In genomic region chr19:1284293-1284978, GRCh38 we compare ENCODE assay signal across 1 cellular context.
TF ChIP-seq lines count a peak whose summit lies in the region.

No MANE protein-coding gene starts in this region.

TF ChIP-seq in HepG2, 621 proteins besides CTCF, POLR2A, EP300 and RAD21 (continued from another document and continues in another):
- no peak for TF ChIP-seq ZNF646 (CRISPR knock-in tag; IDR thresholded peaks at IDR 0.05)
- TF ChIP-seq ZNF143 (CRISPR knock-in tag; IDR thresholded peaks at IDR 0.05): peak; percentile 81
- TF ChIP-seq MBNL3 (CRISPR knock-in tag; conservative IDR thresholded peaks at IDR 0.05): no peak
- TF ChIP-seq ZNF660 (CRISPR knock-in tag; IDR thresholded peaks at IDR 0.05; ENCODE audit: borderline replicate concordance, low read depth): no peak
- no peak for TF ChIP-seq ZBTB42 (CRISPR knock-in tag; IDR thresholded peaks at IDR 0.05)
- TF ChIP-seq FIP1L1 (IDR thresholded peaks at IDR 0.05; ENCODE audit: borderline replicate concordance, insufficient read depth, low read depth, low read length): no peak
- no peak for TF ChIP-seq LBX2 (CRISPR knock-in tag; IDR thresholded peaks at IDR 0.05; ENCODE audit: borderline replicate concordance)
- no peak for TF ChIP-seq ZNF878 (CRISPR knock-in tag; IDR thresholded peaks at IDR 0.05)
- no peak for TF ChIP-seq IKZF5 (CRISPR knock-in tag; IDR thresholded peaks at IDR 0.05)
- TF ChIP-seq KLF15 (CRISPR knock-in tag; IDR thresholded peaks at IDR 0.05; ENCODE audit: borderline replicate concordance): no peak
- no peak for TF ChIP-seq NONO (IDR thresholded peaks at IDR 0.05)
- TF ChIP-seq NONO (CRISPR knock-in tag; conservative IDR thresholded peaks at IDR 0.05): 0 out of 2 replicates have a peak, but pooled peaks have one; percentile 14
- no peak for TF ChIP-seq RNF219 (CRISPR knock-in tag; IDR thresholded peaks at IDR 0.05)
- no peak for TF ChIP-seq ZNF441 (CRISPR knock-in tag; IDR thresholded peaks at IDR 0.05; ENCODE audit: borderline replicate concordance)
- no peak for TF ChIP-seq ZEB1 (IDR thresholded peaks at IDR 0.05; ENCODE audit: insufficient replicate concordance, low read depth)
- TF ChIP-seq ZNF883 (CRISPR knock-in tag; IDR thresholded peaks at IDR 0.05; ENCODE audit: not compliant biosample characterization): no peak
- no peak for TF ChIP-seq ZNF549 (CRISPR knock-in tag; IDR thresholded peaks at IDR 0.05)
- TF ChIP-seq ZNF800 (CRISPR knock-in tag; IDR thresholded peaks at IDR 0.05): no peak
- TF ChIP-seq ZNF234 (CRISPR knock-in tag; conservative IDR thresholded peaks at IDR 0.05): no peak
- no peak for TF ChIP-seq ZNF451 (CRISPR knock-in tag; IDR thresholded peaks at IDR 0.05)
- no peak for TF ChIP-seq SIX4 (CRISPR knock-in tag; IDR thresholded peaks at IDR 0.05)
- no peak for TF ChIP-seq MZF1 (CRISPR knock-in tag; IDR thresholded peaks at IDR 0.05; ENCODE audit: borderline replicate concordance)
- TF ChIP-seq NR2F1 (CRISPR knock-in tag; IDR thresholded peaks at IDR 0.05): no peak
- TF ChIP-seq SKIL (CRISPR knock-in tag; IDR thresholded peaks at IDR 0.05; ENCODE audit: borderline replicate concordance): peak; percentile 10; the same call in 1 of the 2 replicates
- no peak for TF ChIP-seq ZNF709 (CRISPR knock-in tag; IDR thresholded peaks at IDR 0.05)
- no peak for TF ChIP-seq YY1 (IDR thresholded peaks at IDR 0.05; ENCODE audit: insufficient read depth, insufficient replicate concordance, low read depth, low read length)
- TF ChIP-seq ZNF678 (CRISPR knock-in tag; IDR thresholded peaks at IDR 0.05): no peak
- no peak for TF ChIP-seq ZFP90 (CRISPR knock-in tag; IDR thresholded peaks at IDR 0.05; ENCODE audit: borderline replicate concordance)
- no peak for TF ChIP-seq HMGA1 (CRISPR knock-in tag; conservative IDR thresholded peaks at IDR 0.05)
- TF ChIP-seq XBP1 (CRISPR knock-in tag; IDR thresholded peaks at IDR 0.05): no peak
- 0 out of 2 replicates have a peak, but pooled peaks have one; percentile 13 for TF ChIP-seq ERF (CRISPR knock-in tag; IDR thresholded peaks at IDR 0.05)
- TF ChIP-seq ZNF281 (CRISPR knock-in tag; IDR thresholded peaks at IDR 0.05; ENCODE audit: borderline replicate concordance): no peak
- TF ChIP-seq IKZF4 (CRISPR knock-in tag; IDR thresholded peaks at IDR 0.05; ENCODE audit: borderline replicate concordance, low read depth, not compliant biosample characterization): no peak
- TF ChIP-seq KLF6 (CRISPR knock-in tag; IDR thresholded peaks at IDR 0.05): no peak
- TF ChIP-seq DNMT1 (CRISPR knock-in tag; IDR thresholded peaks at IDR 0.05): no peak
- TF ChIP-seq THRA (CRISPR knock-in tag; IDR thresholded peaks at IDR 0.05; ENCODE audit: borderline replicate concordance): peak; percentile 30; the same call in 1 of the 2 replicates
- TF ChIP-seq IRF2 (CRISPR knock-in tag; IDR thresholded peaks at IDR 0.05): peak; percentile 26; the same call in 1 of the 2 replicates
- no peak for TF ChIP-seq ZNF292 (CRISPR knock-in tag; IDR thresholded peaks at IDR 0.05; ENCODE audit: borderline replicate concordance, low read depth)
- no peak for TF ChIP-seq GRHL1 (CRISPR knock-in tag; conservative IDR thresholded peaks at IDR 0.05)
- no peak for TF ChIP-seq ZNF20 (CRISPR knock-in tag; IDR thresholded peaks at IDR 0.05)
